1 cellular context compared by ENCODE assay signal in the genomic region with DNA sequence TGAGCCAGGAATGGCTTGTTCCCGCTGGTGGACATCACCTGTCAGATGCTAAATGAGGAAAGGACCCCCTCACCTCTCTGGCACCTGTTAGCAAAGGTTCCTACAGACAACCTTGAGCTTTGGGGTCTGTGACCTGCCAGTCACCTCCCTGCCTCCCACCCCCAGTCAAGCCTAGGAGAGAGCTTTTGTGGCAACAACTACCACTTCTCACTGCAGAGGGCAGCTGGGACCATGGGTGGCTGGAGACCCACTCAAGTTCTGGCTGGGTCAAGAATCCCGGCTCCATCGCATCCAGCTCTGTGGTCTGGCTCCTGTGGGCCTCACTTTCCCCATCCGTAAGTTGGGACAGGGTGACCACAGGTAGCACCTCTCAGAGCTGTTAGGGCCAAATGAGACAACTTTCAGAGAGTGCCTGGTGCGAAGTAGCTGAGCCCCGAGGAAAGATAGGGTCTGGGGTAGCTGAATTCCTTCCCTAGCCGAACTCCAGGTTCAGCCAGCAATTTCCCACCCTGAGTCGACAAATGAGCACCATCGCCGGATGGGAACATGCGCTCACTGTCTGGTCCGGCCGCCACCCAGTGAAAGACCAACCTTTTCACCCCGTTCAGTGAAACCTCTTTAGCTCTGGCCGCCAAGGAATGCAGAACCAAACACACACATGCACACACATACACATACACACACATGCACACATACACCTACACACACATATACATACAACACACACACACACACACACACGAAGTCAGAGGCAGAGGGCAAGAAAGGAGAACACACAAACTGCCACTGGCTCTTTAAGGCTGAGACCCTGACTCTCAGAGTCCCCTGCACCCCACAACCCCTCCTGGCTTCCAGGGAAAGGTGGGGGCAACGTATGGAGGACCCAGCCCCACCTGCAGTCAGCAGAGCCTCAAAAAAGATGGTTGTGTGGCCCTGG.
TF ChIP-seq lines count a peak whose summit lies in the region.

No MANE protein-coding gene starts in this region.

TF ChIP-seq in HEK293, 187 proteins besides CTCF, POLR2A, EP300 and RAD21:
- TF ChIP-seq, protein P1, sequence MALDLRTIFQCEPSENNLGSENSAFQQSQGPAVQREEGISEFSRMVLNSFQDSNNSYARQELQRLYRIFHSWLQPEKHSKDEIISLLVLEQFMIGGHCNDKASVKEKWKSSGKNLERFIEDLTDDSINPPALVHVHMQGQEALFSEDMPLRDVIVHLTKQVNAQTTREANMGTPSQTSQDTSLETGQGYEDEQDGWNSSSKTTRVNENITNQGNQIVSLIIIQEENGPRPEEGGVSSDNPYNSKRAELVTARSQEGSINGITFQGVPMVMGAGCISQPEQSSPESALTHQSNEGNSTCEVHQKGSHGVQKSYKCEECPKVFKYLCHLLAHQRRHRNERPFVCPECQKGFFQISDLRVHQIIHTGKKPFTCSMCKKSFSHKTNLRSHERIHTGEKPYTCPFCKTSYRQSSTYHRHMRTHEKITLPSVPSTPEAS (tag by site-specific recombination; IDR thresholded peaks at IDR 0.05): peak; percentile 95
- TF ChIP-seq ZNF837 (tag by site-specific recombination; IDR thresholded peaks at IDR 0.05): no peak
- TF ChIP-seq ZFHX2 (tag by site-specific recombination; conservative IDR thresholded peaks at IDR 0.05): no peak
- no peak for TF ChIP-seq ZBTB17 (tag by site-specific recombination; IDR thresholded peaks at IDR 0.05)
- TF ChIP-seq, protein P2, sequence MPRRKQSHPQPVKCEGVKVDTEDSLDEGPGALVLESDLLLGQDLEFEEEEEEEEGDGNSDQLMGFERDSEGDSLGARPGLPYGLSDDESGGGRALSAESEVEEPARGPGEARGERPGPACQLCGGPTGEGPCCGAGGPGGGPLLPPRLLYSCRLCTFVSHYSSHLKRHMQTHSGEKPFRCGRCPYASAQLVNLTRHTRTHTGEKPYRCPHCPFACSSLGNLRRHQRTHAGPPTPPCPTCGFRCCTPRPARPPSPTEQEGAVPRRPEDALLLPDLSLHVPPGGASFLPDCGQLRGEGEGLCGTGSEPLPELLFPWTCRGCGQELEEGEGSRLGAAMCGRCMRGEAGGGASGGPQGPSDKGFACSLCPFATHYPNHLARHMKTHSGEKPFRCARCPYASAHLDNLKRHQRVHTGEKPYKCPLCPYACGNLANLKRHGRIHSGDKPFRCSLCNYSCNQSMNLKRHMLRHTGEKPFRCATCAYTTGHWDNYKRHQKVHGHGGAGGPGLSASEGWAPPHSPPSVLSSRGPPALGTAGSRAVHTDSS (tag by site-specific recombination; IDR thresholded peaks at IDR 0.05): no peak
- TF ChIP-seq MEIS1 (CRISPR knock-in tag; IDR thresholded peaks at IDR 0.05; ENCODE audit: borderline replicate concordance): no peak
- TF ChIP-seq ZNF146 (tag by site-specific recombination; IDR thresholded peaks at IDR 0.05): no peak
- no peak for TF ChIP-seq ZNF623 (tag by site-specific recombination; IDR thresholded peaks at IDR 0.05)
- TF ChIP-seq ZFP69B (tag by site-specific recombination; IDR thresholded peaks at IDR 0.05): no peak
TF ChIP-seq in HEK293: peak in this region for 1.
